ENCODE assay signal across 17 cellular contexts in genomic region chr12:110244372-110244771, GRCh38.
"Had no signal": no experiment of that assay in that cellular context is flagged by ENCODE, and none has a peak within 500 bp of the region (broad histone marks: within the 10 kb centered on the region; RNA-seq: fewer than 3 reads in every experiment).

No MANE protein-coding gene starts in this region.

- H3K4me3 ChIP-seq: ascending aorta, lower lobe of right lung, thyroid gland had no signal

- H3K9me3 Mint-ChIP-seq: effector memory CD8-positive, alpha-beta T cell; natural killer cell had no signal

- H3K27me3 ChIP-seq: ascending aorta, thyroid gland had no signal

- ATAC-seq: activated CD4-positive, CD25-positive, alpha-beta regulatory T cell treated with anti-CD3 and anti-CD28 coated beads, Interleukin-2, amount 50 U/mL, for 24 hours; effector memory CD8-positive, alpha-beta T cell; lower lobe of right lung; natural killer cell had no signal

- H3K27ac Mint-ChIP-seq: effector memory CD8-positive, alpha-beta T cell; natural killer cell had no signal

- H3K4me3 Mint-ChIP-seq: effector memory CD8-positive, alpha-beta T cell; natural killer cell had no signal

- H3K4me1 Mint-ChIP-seq: natural killer cell had no signal

- H3K36me3 ChIP-seq: ascending aorta, lower lobe of right lung, thyroid gland had no signal

- H3K27ac ChIP-seq: ascending aorta, lower lobe of right lung, thyroid gland had no signal

- DNase-seq: activated CD4-positive, alpha-beta T cell treated with anti-CD3 and anti-CD28 coated beads, Interleukin-2, amount 50 U/mL, for 1 hour; activated CD8-positive, alpha-beta memory T cell treated with anti-CD3 and anti-CD28 coated beads, Interleukin-2, amount 50 U/mL, for 4 hours; activated effector memory CD4-positive, alpha-beta T cell treated with Interleukin-2 at 50 U/mL for 16 hours; activated naive CD4-positive, alpha-beta T cell treated with anti-CD3 and anti-CD28 coated beads, Interleukin-2, amount 50 U/mL, for 16 hours; activated T-cell treated with anti-CD3 and anti-CD28 coated beads, Interleukin-2, amount 50 U/mL, for 48 hours; dermis blood vessel endothelial cell; effector memory CD8-positive, alpha-beta T cell; hippocampal formation; kidney glomerular epithelial cell; lower lobe of right lung; natural killer cell; nucleus accumbens; stimulated activated CD8-positive, alpha-beta memory T cell treated with anti-CD3 and anti-CD28 coated beads, Interleukin-4, amount 100 ng/mL, for 48 hours; stimulated activated naive CD4-positive, alpha-beta T cell treated with Interleukin-2 at 50 U/mL for 16 hours; thyroid gland had no signal

- H3K9me3 ChIP-seq: ascending aorta, lower lobe of right lung, thyroid gland had no signal

- H3K36me3 Mint-ChIP-seq: natural killer cell had no signal
